Comparison of ENCODE assay signal across 9 cellular contexts in genomic region chr1:234972411-234973191, GRCh38.
DNase-seq lines count a peak whose midpoint lies in the region; ATAC-seq and TF ChIP-seq lines count a peak whose summit lies in the region.
"Had no signal": no experiment of that assay in that cellular context is flagged by ENCODE, and none has a peak within 500 bp of the region (broad histone marks: within the 10 kb centered on the region; RNA-seq: fewer than 3 reads in every experiment).

No MANE protein-coding gene starts in this region.

- no peaks in the 10 kb centered on the region for H3K36me3 Mint-ChIP-seq in activated naive CD8-positive, alpha-beta T cell treated with anti-CD3 and anti-CD28 coated beads, Interleukin-2, amount 50 U/mL, for 24 hours (ENCODE audit: low read depth)
- no peaks in the 10 kb centered on the region for H3K36me3 Mint-ChIP-seq in natural killer cell

- TF ChIP-seq CTCF in right atrium auricular region (IDR thresholded peaks at IDR 0.05) = no peak
- TF ChIP-seq CTCF in natural killer cell (IDR thresholded peaks at IDR 0.05) = no peak
- no peak for TF ChIP-seq CTCF in vagina (IDR thresholded peaks at IDR 0.05)

- intact Hi-C loops in left cardiac atrium (cut with DNase I) = no loop called here
- intact Hi-C loops in natural killer cell (cut with micrococcal nuclease) = no loop called here
- intact Hi-C loops in vagina (cut with DNase I) = loop anchor here (5.0 to 10.0 kb wide), 3 partner anchors 48 to 478 kb away; no protein-coding TSS in a partner anchor

- H3K27ac ChIP-seq in right atrium auricular region (peak overlapping the region in 1 of 2 donors; percentile 18), vagina (peak overlapping the region; percentile 89)

- no peak overlapping the region for H3K4me3 Mint-ChIP-seq in activated naive CD8-positive, alpha-beta T cell treated with anti-CD3 and anti-CD28 coated beads, Interleukin-2, amount 50 U/mL, for 24 hours
- no peak overlapping the region for H3K4me3 Mint-ChIP-seq in natural killer cell

- H3K27me3 ChIP-seq in right atrium auricular region (no peaks in the 10 kb centered on the region), vagina (no peaks in the 10 kb centered on the region)

- H3K36me3 ChIP-seq in right atrium auricular region (no peaks in the 10 kb centered on the region), vagina (no peaks in the 10 kb centered on the region)

- TF ChIP-seq POLR2A in vagina (IDR thresholded peaks at IDR 0.05) = no peak

- no peaks in the 10 kb centered on the region for H3K9me3 ChIP-seq in right atrium auricular region
- no peaks in the 10 kb centered on the region for H3K9me3 ChIP-seq in vagina

- no peaks in the 10 kb centered on the region for H3K9me3 Mint-ChIP-seq in activated naive CD8-positive, alpha-beta T cell treated with anti-CD3 and anti-CD28 coated beads, Interleukin-2, amount 50 U/mL, for 24 hours
- no peaks in the 10 kb centered on the region for H3K9me3 Mint-ChIP-seq in natural killer cell

- peak overlapping the region; percentile 90 for H3K27ac Mint-ChIP-seq in activated naive CD8-positive, alpha-beta T cell treated with anti-CD3 and anti-CD28 coated beads, Interleukin-2, amount 50 U/mL, for 24 hours
- peak overlapping the region in 1 of 2 donors; percentile 40 for H3K27ac Mint-ChIP-seq in natural killer cell

- H3K27me3 Mint-ChIP-seq in activated naive CD8-positive, alpha-beta T cell treated with anti-CD3 and anti-CD28 coated beads, Interleukin-2, amount 50 U/mL, for 24 hours = no peaks in the 10 kb centered on the region
- H3K27me3 Mint-ChIP-seq in natural killer cell (ENCODE audit: low read depth in 2 of 2) = peaks cover 14 to 15% of the 10 kb centered on the region in 2 donors

- DNase-seq in right atrium auricular region (ENCODE audit: low spot score) (peak; percentile 58), left cardiac atrium (no peak), natural killer cell (no peak), vagina (ENCODE audit: extremely low spot score in 2 of 2) (peak in 1 of 2 donors; percentile 85), SHP77 treated with DMSO at 0.1 percent for 48 hours (lab: John Stamatoyannopoulos, UW) (no peak)
- DNase-seq in activated naive CD8-positive, alpha-beta T cell treated with anti-CD3 and anti-CD28 coated beads, Interleukin-2, amount 50 U/mL, for 24 hours = peak; percentile 9
- no peak for DNase-seq in effector CD8-positive, alpha-beta T cell (lab: John Stamatoyannopoulos, UW)
- DNase-seq: Kasumi-1 had no signal

- peaks cover 80% of the 10 kb centered on the region for H3K4me1 Mint-ChIP-seq in activated naive CD8-positive, alpha-beta T cell treated with anti-CD3 and anti-CD28 coated beads, Interleukin-2, amount 50 U/mL, for 24 hours
- peaks cover 18 to 27% of the 10 kb centered on the region in 2 donors for H3K4me1 Mint-ChIP-seq in natural killer cell

- peaks cover 0 to 62% of the 10 kb centered on the region in 2 donors for H3K4me1 ChIP-seq in right atrium auricular region
- peaks cover 68% of the 10 kb centered on the region for H3K4me1 ChIP-seq in vagina

- H3K4me3 ChIP-seq in right atrium auricular region = no peak overlapping the region
- H3K4me3 ChIP-seq in vagina = no peak overlapping the region

- ATAC-seq in left cardiac atrium = no peak
- ATAC-seq in activated naive CD8-positive, alpha-beta T cell treated with anti-CD3 and anti-CD28 coated beads, Interleukin-2, amount 50 U/mL, for 24 hours = no peak
- peak in 2 of 3 donors; percentile 54 to 55 for ATAC-seq in natural killer cell
- no peak for ATAC-seq in HG03045 (IDR thresholded peaks at IDR 0.05; ENCODE audit: unreplicated experiment)

Comparison
In these comparisons a context has a peak if more than half of its experiments do, and no peak if none do; other contexts are left out.
1. DNase-seq: peak in right atrium auricular region (single experiment) and activated naive CD8-positive, alpha-beta T cell treated with anti-CD3 and anti-CD28 coated beads, Interleukin-2, amount 50 U/mL, for 24 hours (single experiment); none in left cardiac atrium (single experiment), natural killer cell (single experiment), SHP77 treated with DMSO at 0.1 percent for 48 hours (single experiment) and effector CD8-positive, alpha-beta T cell (single experiment).
2. ATAC-seq: peak in natural killer cell (2 of 3); none in left cardiac atrium (0 of 2), activated naive CD8-positive, alpha-beta T cell treated with anti-CD3 and anti-CD28 coated beads, Interleukin-2, amount 50 U/mL, for 24 hours (single experiment) and HG03045 (single experiment).